Comparison of ENCODE assay signal across 23 cellular contexts in genomic region chr11:104774578-104774977, GRCh38.
"Had no signal": no experiment of that assay in that cellular context is flagged by ENCODE, and none has a peak within 500 bp of the region (broad histone marks: within the 10 kb centered on the region; RNA-seq: fewer than 3 reads in every experiment).

No MANE protein-coding gene starts in this region.

- H3K27me3 ChIP-seq: esophagus squamous epithelium, ovary, stomach, testis, tibial artery, upper lobe of right lung, uterus had no signal

- H3K27ac Mint-ChIP-seq: effector memory CD8-positive, alpha-beta T cell; stimulated activated effector memory CD8-positive, alpha-beta T cell treated with anti-CD3 and anti-CD28 coated beads, Interleukin-12 subunit alpha, Interleukin-12 subunit beta, amount 100 ng/mL, for 72 hours had no signal

- H3K4me1 ChIP-seq: stomach, testis, tibial artery, upper lobe of right lung, uterus had no signal

- H3K4me1 Mint-ChIP-seq: stimulated activated effector memory CD8-positive, alpha-beta T cell treated with anti-CD3 and anti-CD28 coated beads, Interleukin-12 subunit alpha, Interleukin-12 subunit beta, amount 100 ng/mL, for 72 hours had no signal

- H3K4me3 ChIP-seq: esophagus squamous epithelium, lower lobe of right lung, ovary, stomach, testis, tibial artery, upper lobe of right lung, uterus had no signal

- H3K36me3 ChIP-seq: esophagus squamous epithelium, lower lobe of right lung, ovary, stomach, tibial artery, upper lobe of right lung, uterus had no signal

- H3K9me3 ChIP-seq: esophagus squamous epithelium, ovary, stomach, testis, tibial artery, upper lobe of right lung, uterus had no signal

- FAIRE-seq: endometrium, frontal cortex, keratinocyte had no signal

- DNase-seq: cortex of kidney; effector memory CD8-positive, alpha-beta T cell; erythroblast; esophagus squamous epithelium; head of caudate nucleus; left ventricle myocardium superior; lower lobe of right lung; naive thymus-derived CD8-positive, alpha-beta T cell; occipital lobe; ovary; stimulated activated CD4-positive, alpha-beta T cell treated with anti-CD3 and anti-CD28 coated beads, Interleukin-2, amount 100 ng/mL, for 24 hours; stimulated activated CD4-positive, alpha-beta T cell treated with anti-CD3 and anti-CD28 coated beads, Interleukin-4, amount 100 ng/mL, for 24 hours; stimulated activated naive CD4-positive, alpha-beta T cell treated with Interleukin-2 at 50 U/mL for 16 hours; stomach; testis; tibial artery; upper lobe of right lung; uterus had no signal

- H3K36me3 Mint-ChIP-seq: naive thymus-derived CD8-positive, alpha-beta T cell; stimulated activated effector memory CD8-positive, alpha-beta T cell treated with anti-CD3 and anti-CD28 coated beads, Interleukin-12 subunit alpha, Interleukin-12 subunit beta, amount 100 ng/mL, for 72 hours had no signal

- H3K4me3 Mint-ChIP-seq: effector memory CD8-positive, alpha-beta T cell; naive thymus-derived CD8-positive, alpha-beta T cell; stimulated activated effector memory CD8-positive, alpha-beta T cell treated with anti-CD3 and anti-CD28 coated beads, Interleukin-12 subunit alpha, Interleukin-12 subunit beta, amount 100 ng/mL, for 72 hours had no signal

- H3K27me3 Mint-ChIP-seq: effector memory CD8-positive, alpha-beta T cell; naive thymus-derived CD8-positive, alpha-beta T cell had no signal

- H3K9me3 Mint-ChIP-seq: effector memory CD8-positive, alpha-beta T cell had no signal

- ATAC-seq: effector memory CD8-positive, alpha-beta T cell; left ventricle myocardium superior; lower lobe of right lung; naive thymus-derived CD8-positive, alpha-beta T cell; sciatic nerve; stimulated activated effector memory CD8-positive, alpha-beta T cell treated with anti-CD3 and anti-CD28 coated beads, Interleukin-12 subunit alpha, Interleukin-12 subunit beta, amount 100 ng/mL, for 72 hours; upper lobe of right lung had no signal

- H3K27ac ChIP-seq: esophagus squamous epithelium, lower lobe of right lung, ovary, stomach, testis, tibial artery, upper lobe of right lung, uterus had no signal
